In the genomic region with DNA sequence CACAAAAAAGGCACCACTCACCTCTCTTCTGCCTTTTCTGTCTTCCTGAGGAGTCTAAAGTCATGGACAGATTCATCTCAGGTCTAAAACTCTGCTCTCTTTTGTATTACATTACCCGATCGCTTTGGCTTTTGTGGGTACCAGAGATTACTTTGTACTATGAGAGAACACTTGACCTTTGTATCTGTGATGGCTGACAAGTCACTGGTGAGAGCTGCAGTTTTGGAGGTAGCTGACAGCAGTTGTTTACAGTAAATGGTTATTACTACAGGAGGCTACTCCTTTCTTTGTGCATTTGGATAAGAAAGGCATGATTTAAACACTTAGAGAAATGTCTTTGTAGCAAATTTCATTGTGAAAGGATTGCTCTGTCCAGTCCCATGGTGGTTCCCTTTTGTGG, we compare ENCODE assay signal across 26 cellular contexts.
"Had no signal": no experiment of that assay in that cellular context is flagged by ENCODE, and none has a peak within 500 bp of the region (broad histone marks: within the 10 kb centered on the region; RNA-seq: fewer than 3 reads in every experiment).

No MANE protein-coding gene starts in this region.

- H3K27ac ChIP-seq: Peyer's patch, RWPE1, SJSA1 had no signal

- H3K4me3 ChIP-seq: Peyer's patch, SJSA1 had no signal

- H3K36me3 ChIP-seq: Peyer's patch, SJSA1 had no signal

- H3K4me1 ChIP-seq: Peyer's patch, SJSA1 had no signal

- H3K27me3 ChIP-seq: Peyer's patch, SJSA1 had no signal

- H3K9me3 ChIP-seq: Peyer's patch, SJSA1 had no signal

- DNase-seq: activated B cell treated with CpG ODN at 0.5 μM for 24 hours; activated CD4-positive, alpha-beta memory T cell treated with anti-CD3 and anti-CD28 coated beads, Interleukin-2, amount 10 ng/mL, durations not matched to agents 7 days and 5 days; activated CD4-positive, alpha-beta T cell treated with anti-CD3 and anti-CD28 coated beads, Interleukin-2, amount 10 ng/mL, durations not matched to agents 7 days and 5 days; activated gamma-delta T cell treated with Interleukin-2 at 50 U/mL for 16 hours; activated naive CD4-positive, alpha-beta T cell treated with anti-CD3 and anti-CD28 coated beads, Interleukin-2, amount 10 ng/mL, durations not matched to agents 7 days and 5 days; activated naive CD8-positive, alpha-beta T cell treated with anti-CD3 and anti-CD28 coated beads for 36 hours; activated T-cell treated with anti-CD3 and anti-CD28 coated beads for 4 hours; activated T-cell treated with anti-CD3 and anti-CD28 coated beads, Interleukin-2, amount 50 U/mL, for 48 hours; cerebellar nuclear complex; Karpas-422; MM.1S; NCI-H1105 treated with DMSO at 0.1 percent for 48 hours; NCI-H146; NCI-H1930; NCI-H2171; NCI-H510A treated with DMSO at 0.1 percent for 48 hours; NCI-H69; NK-92 treated with Interleukin-12 subunit alpha and Interleukin-12 subunit beta, amount 100 ng/mL, for 24 hours; Peyer's patch; Right ventricle myocardium superior; SW 1271 had no signal

- ATAC-seq: activated T-helper 17 cell treated with anti-CD3 and anti-CD28 coated beads, Interleukin-2, amount 50 U/mL, for 72 hours; SK-N-SH treated with all-trans-retinoic acid at 6 μM for 48 hours had no signal

- H3K4me1 Mint-ChIP-seq: activated B cell treated with CpG ODN at 0.5 μM for 24 hours; activated CD4-positive, alpha-beta memory T cell treated with anti-CD3 and anti-CD28 coated beads, Interleukin-2, amount 10 ng/mL, durations not matched to agents 7 days and 5 days had no signal

- H3K4me3 Mint-ChIP-seq: activated B cell treated with CpG ODN at 0.5 μM for 24 hours; activated CD4-positive, alpha-beta memory T cell treated with anti-CD3 and anti-CD28 coated beads, Interleukin-2, amount 10 ng/mL, durations not matched to agents 7 days and 5 days; activated CD4-positive, alpha-beta T cell treated with anti-CD3 and anti-CD28 coated beads, Interleukin-2, amount 10 ng/mL, durations not matched to agents 7 days and 5 days; activated naive CD4-positive, alpha-beta T cell treated with anti-CD3 and anti-CD28 coated beads, Interleukin-2, amount 10 ng/mL, durations not matched to agents 7 days and 5 days; activated naive CD8-positive, alpha-beta T cell treated with anti-CD3 and anti-CD28 coated beads for 36 hours; activated T-helper 17 cell treated with anti-CD3 and anti-CD28 coated beads, Interleukin-2, amount 50 U/mL, for 72 hours; T-helper 1 cell treated with Interleukin-12 subunit alpha and Interleukin-12 subunit beta and Interleukin-4 antibody, amounts not matched to agents 30 μg/mL and 1 μg/mL, for 36 hours had no signal

- H3K27me3 Mint-ChIP-seq: activated B cell treated with CpG ODN at 0.5 μM for 24 hours; activated CD4-positive, alpha-beta memory T cell treated with anti-CD3 and anti-CD28 coated beads, Interleukin-2, amount 10 ng/mL, durations not matched to agents 7 days and 5 days; activated CD4-positive, alpha-beta T cell treated with anti-CD3 and anti-CD28 coated beads, Interleukin-2, amount 10 ng/mL, durations not matched to agents 7 days and 5 days; activated naive CD4-positive, alpha-beta T cell treated with anti-CD3 and anti-CD28 coated beads, Interleukin-2, amount 10 ng/mL, durations not matched to agents 7 days and 5 days; activated naive CD8-positive, alpha-beta T cell treated with anti-CD3 and anti-CD28 coated beads for 36 hours; activated T-helper 17 cell treated with anti-CD3 and anti-CD28 coated beads, Interleukin-2, amount 50 U/mL, for 72 hours had no signal

- H3K27ac Mint-ChIP-seq: activated B cell treated with CpG ODN at 0.5 μM for 24 hours; activated CD4-positive, alpha-beta memory T cell treated with anti-CD3 and anti-CD28 coated beads, Interleukin-2, amount 10 ng/mL, durations not matched to agents 7 days and 5 days; activated CD4-positive, alpha-beta T cell treated with anti-CD3 and anti-CD28 coated beads, Interleukin-2, amount 10 ng/mL, durations not matched to agents 7 days and 5 days; activated naive CD4-positive, alpha-beta T cell treated with anti-CD3 and anti-CD28 coated beads, Interleukin-2, amount 10 ng/mL, durations not matched to agents 7 days and 5 days; activated naive CD8-positive, alpha-beta T cell treated with anti-CD3 and anti-CD28 coated beads for 36 hours; activated T-helper 17 cell treated with anti-CD3 and anti-CD28 coated beads, Interleukin-2, amount 50 U/mL, for 72 hours; T-helper 1 cell treated with Interleukin-12 subunit alpha and Interleukin-12 subunit beta and Interleukin-4 antibody, amounts not matched to agents 30 μg/mL and 1 μg/mL, for 36 hours had no signal
